8 cellular contexts compared by ENCODE assay signal in the genomic region with DNA sequence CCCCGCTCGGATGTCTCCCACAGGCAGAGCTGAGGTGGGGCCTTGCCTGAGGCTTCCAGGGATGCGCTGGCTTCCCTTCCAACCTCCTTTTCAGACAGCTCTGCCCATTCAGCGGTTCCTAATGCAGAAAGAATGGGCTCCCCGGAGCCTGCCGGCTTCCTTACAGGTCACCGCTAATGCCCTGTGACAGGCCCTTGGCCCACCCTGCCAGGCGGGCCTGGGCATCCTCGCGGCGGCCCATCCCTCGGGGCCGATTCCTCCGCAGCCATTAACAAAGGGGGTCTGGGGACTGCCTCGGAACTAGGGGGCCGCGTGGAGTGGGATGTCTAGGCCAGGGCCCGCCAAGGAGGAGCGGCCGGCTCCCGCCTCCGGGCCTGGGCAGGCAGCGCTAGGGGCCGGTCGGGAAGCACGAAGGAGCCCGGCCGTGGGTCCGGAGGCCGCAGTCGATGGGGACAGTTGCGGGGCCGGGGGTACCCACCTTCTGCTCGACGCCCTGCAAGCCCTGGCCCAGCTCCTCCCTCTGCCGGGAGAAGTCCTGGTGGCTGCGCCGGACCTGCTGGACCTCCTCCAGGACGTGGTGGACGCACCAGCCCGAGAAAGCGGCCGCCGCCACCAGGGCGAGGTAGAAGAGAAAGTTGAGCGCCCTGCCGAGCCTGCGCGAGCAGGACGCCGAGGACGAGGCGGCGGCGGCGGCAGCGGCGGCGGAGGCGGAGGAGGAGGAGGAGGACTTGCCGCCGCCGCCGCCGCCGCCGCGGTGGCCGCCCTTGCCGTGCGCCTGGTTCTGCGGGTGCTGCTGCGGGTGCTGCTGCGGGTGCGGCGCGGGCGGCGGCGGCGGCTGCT. TPM values are rescaled to one million over a fixed set of nuclear protein-coding genes. Genes with fewer than 3 reads are reported as not detected.
A peak's percentile ranks its signal among the peaks of the same experiment; 100 is the strongest.
DNase-seq lines count a peak whose midpoint lies in the region; ATAC-seq and TF ChIP-seq lines count a peak whose summit lies in the region.

No MANE protein-coding gene starts in this region.

- H3K4me3 ChIP-seq in GM12865 (ENCODE audit: low read depth, low read length): peak overlapping the region; percentile 88
- H3K4me3 ChIP-seq in OCI-LY3 (ENCODE audit: low read length): peak overlapping the region; percentile 74
- H3K4me3 ChIP-seq in fibroblast of the aortic adventitia (ENCODE audit: low read depth, low read length): peak overlapping the region; percentile 83
- peak overlapping the region; percentile 83 to 92 (median 86) for H3K4me3 ChIP-seq in tibial nerve

- H3K27me3 ChIP-seq in OCI-LY3 (ENCODE audit: low read depth, low read length): peaks cover 32% of the 10 kb centered on the region
- H3K27me3 ChIP-seq in tibial nerve: no peaks in the 10 kb centered on the region

- peak overlapping the region; percentile 49; the same call in 1 of the 2 replicates for H3K9ac ChIP-seq in OCI-LY3 (ENCODE audit: low read length)

- TF ChIP-seq CTCF in GM12865 (IDR thresholded peaks at IDR 0.05; ENCODE audit: insufficient read depth, low read depth, low read length, missing control alignments): peak; percentile 4
- no peak for TF ChIP-seq CTCF in OCI-LY3 (IDR thresholded peaks at IDR 0.05; ENCODE audit: low read depth, low read length)
- peak; percentile 13 for TF ChIP-seq CTCF in fibroblast of the aortic adventitia (IDR thresholded peaks at IDR 0.05; ENCODE audit: insufficient read depth, low read length)
- TF ChIP-seq CTCF in tibial nerve (IDR thresholded peaks at IDR 0.05): peak in 1 of 5 experiments; percentile 4

- H3K9me3 Mint-ChIP-seq in natural killer cell treated with Interleukin-12 subunit alpha and Interleukin-12 subunit beta and Interleukin-15 and Interleukin-18, amount 100 ng/mL, for 72 hours: no peaks in the 10 kb centered on the region

- H3K36me3 Mint-ChIP-seq in natural killer cell treated with Interleukin-12 subunit alpha and Interleukin-12 subunit beta and Interleukin-15 and Interleukin-18, amount 100 ng/mL, for 72 hours: no peaks in the 10 kb centered on the region

- no peaks in the 10 kb centered on the region for H4K20me1 ChIP-seq in OCI-LY3 (ENCODE audit: insufficient read depth, low read length)

- 2% methylated on average over 38 to 39 of the region's 81 CpGs for WGBS in tibial nerve, 2 donors

- H3K4me1 Mint-ChIP-seq in natural killer cell treated with Interleukin-12 subunit alpha and Interleukin-12 subunit beta and Interleukin-15 and Interleukin-18, amount 100 ng/mL, for 72 hours (ENCODE audit: low read depth in 2 of 2): peaks cover 7 to 10% of the 10 kb centered on the region in 2 donors

- H3K27ac ChIP-seq in OCI-LY3 (ENCODE audit: low read length) (no peak overlapping the region), tibial nerve (peak overlapping the region; percentile 98 to 99 (median 98))

- no peak for TF ChIP-seq POLR2A in tibial nerve (IDR thresholded peaks at IDR 0.05)

- peak in 1 of 2 donors; percentile 16 for TF ChIP-seq EP300 in tibial nerve (IDR thresholded peaks at IDR 0.05)

- no peak overlapping the region for H3K27ac Mint-ChIP-seq in natural killer cell treated with Interleukin-12 subunit alpha and Interleukin-12 subunit beta and Interleukin-15 and Interleukin-18, amount 100 ng/mL, for 72 hours

- peak; percentile 74 for DNase-seq in GM12865 (ENCODE audit: low read depth)
- DNase-seq in activated effector memory CD4-positive, alpha-beta T cell treated with anti-CD3 and anti-CD28 coated beads, Interleukin-2, amount 50 U/mL, for 16 hours: peak; percentile 85
- peak; percentile 59 for DNase-seq in fibroblast of the aortic adventitia (ENCODE audit: low read depth)
- DNase-seq in natural killer cell treated with Interleukin-12 subunit alpha and Interleukin-12 subunit beta and Interleukin-15 and Interleukin-18, amount 100 ng/mL, for 72 hours (ENCODE audit: low spot score): peak; percentile 63
- peak; percentile 49 to 59 for DNase-seq in tibial nerve (ENCODE audit: low spot score in 2 of 2)
- DNase-seq in NCI-H2107 treated with DMSO at 0.1 percent for 48 hours (lab: John Stamatoyannopoulos, UW; ENCODE audit: unreplicated experiment): no peak

- H3K4me1 ChIP-seq in OCI-LY3 (ENCODE audit: low read length) (no peaks in the 10 kb centered on the region), tibial nerve (peaks cover 0 to 59% (median 26%) of the 10 kb centered on the region in 4 donors)

- no peaks in the 10 kb centered on the region for H3K9me3 ChIP-seq in OCI-LY3 (ENCODE audit: insufficient read depth, low read length)
- H3K9me3 ChIP-seq in tibial nerve: no peaks in the 10 kb centered on the region

- H3K79me2 ChIP-seq in OCI-LY3 (ENCODE audit: low read length): no peaks in the 10 kb centered on the region

- peak; percentile 21 for ATAC-seq in HG02610 (IDR thresholded peaks at IDR 0.05; ENCODE audit: unreplicated experiment)
- ATAC-seq in natural killer cell treated with Interleukin-12 subunit alpha and Interleukin-12 subunit beta and Interleukin-15 and Interleukin-18, amount 100 ng/mL, for 72 hours: peak; percentile 63 to 78

- peak overlapping the region; percentile 60 for H3K4me2 ChIP-seq in OCI-LY3 (ENCODE audit: low read length)

- peak overlapping the region; percentile 65 for H3K4me3 Mint-ChIP-seq in natural killer cell treated with Interleukin-12 subunit alpha and Interleukin-12 subunit beta and Interleukin-15 and Interleukin-18, amount 100 ng/mL, for 72 hours

- no peak overlapping the region for H2AFZ ChIP-seq in OCI-LY3 (ENCODE audit: low read depth, low read length)

- peaks cover 0 to 15% of the 10 kb centered on the region in 2 donors for H3K27me3 Mint-ChIP-seq in natural killer cell treated with Interleukin-12 subunit alpha and Interleukin-12 subunit beta and Interleukin-15 and Interleukin-18, amount 100 ng/mL, for 72 hours

- H3K36me3 ChIP-seq in OCI-LY3 (replicated peaks; ENCODE audit: low read depth, low read length): no peaks in the 10 kb centered on the region
- H3K36me3 ChIP-seq in tibial nerve: peaks cover 0 to 17% (median 0%) of the 10 kb centered on the region in 3 donors

RNA-seq across cellular contexts. Expression of a gene that starts 0.7 kb away (rescaled TPM):
- total RNA-seq in fibroblast of the aortic adventitia (ENCODE audit: low replicate concordance) (162 and 217 TPM in 2 replicates), tibial nerve (10 to 100 TPM; 29.9 to 49.5 (median 38.7) TPM)
- 1 to 10 TPM; 1.1 to 3.3 TPM for total RNA-seq in natural killer cell treated with Interleukin-12 subunit alpha and Interleukin-12 subunit beta and Interleukin-15 and Interleukin-18, amount 100 ng/mL, for 72 hours

RNA-seq across cellular contexts. Expression of a gene that starts 55.4 kb away (rescaled TPM):
- total RNA-seq in fibroblast of the aortic adventitia (ENCODE audit: low replicate concordance) (36.1 and 42.4 TPM in 2 replicates), tibial nerve (10 to 100 TPM; 21.6 to 34.9 (median 29.8) TPM)
- 1 to 10 TPM; 3.5 to 5.8 TPM for total RNA-seq in natural killer cell treated with Interleukin-12 subunit alpha and Interleukin-12 subunit beta and Interleukin-15 and Interleukin-18, amount 100 ng/mL, for 72 hours

Comparison
In these comparisons a context has a peak if more than half of its experiments do, and no peak if none do; other contexts are left out.
1. RNA of a gene that starts 0.7 kb away (total RNA-seq): 162 to 217 TPM in fibroblast of the aortic adventitia and 29.9 to 49.5 TPM in tibial nerve; 1.1 to 3.3 TPM in natural killer cell treated with Interleukin-12 subunit alpha and Interleukin-12 subunit beta and Interleukin-15 and Interleukin-18, amount 100 ng/mL, for 72 hours; every median in the first group is over 4 times any median in the second.
2. Peak in every context shown above with its lines, with median percentiles within 50 percentile points of each other: H3K4me3 ChIP-seq.